9 cellular contexts compared by ENCODE assay signal in the genomic region with DNA sequence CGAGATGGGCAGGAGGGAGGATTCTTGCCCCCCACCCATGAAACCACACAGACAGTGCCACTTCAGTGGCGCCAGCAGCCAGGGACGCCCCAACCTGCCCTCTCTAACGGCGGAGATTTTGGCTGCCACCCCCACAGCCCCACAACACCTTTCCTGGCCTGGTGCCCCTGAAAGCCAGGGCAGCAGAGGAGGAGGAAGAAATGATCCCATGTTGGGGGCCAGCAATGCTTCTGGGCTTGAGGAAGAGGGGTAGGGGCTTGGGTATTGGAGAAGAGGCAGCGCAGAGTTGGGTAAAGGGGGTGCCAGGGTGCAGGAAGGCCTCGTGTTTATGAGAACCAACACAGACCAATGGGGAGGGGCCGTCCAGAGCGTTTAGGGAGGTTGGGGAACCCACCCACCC. TPM values are rescaled to one million over a fixed set of nuclear protein-coding genes. Genes with fewer than 3 reads are reported as not detected.
DNase-seq lines count a peak whose midpoint lies in the region; ATAC-seq and TF ChIP-seq lines count a peak whose summit lies in the region.
"Had no signal": no experiment of that assay in that cellular context is flagged by ENCODE, and none has a peak within 500 bp of the region (broad histone marks: within the 10 kb centered on the region; RNA-seq: fewer than 3 reads in every experiment).

No MANE protein-coding gene starts in this region.

- TF ChIP-seq EP300 in esophagus muscularis mucosa (IDR thresholded peaks at IDR 0.05), result no peak

- 66% methylated on average over 9 of the region's 9 CpGs for WGBS in esophagus muscularis mucosa

- no peaks in the 10 kb centered on the region for H3K9me3 ChIP-seq in esophagus muscularis mucosa

- H3K27ac ChIP-seq in RWPE1 (peak overlapping the region; percentile 100), esophagus muscularis mucosa (replicated peaks in 1 of 4) (peak overlapping the region; percentile 86 to 93 (median 89))

- H3K27me3 ChIP-seq in esophagus muscularis mucosa, result no peaks in the 10 kb centered on the region

- no peak for TF ChIP-seq POLR2A in esophagus muscularis mucosa (IDR thresholded peaks at IDR 0.05; ENCODE audit: low read depth)

- CTCF ChIA-PET in RWPE1 (lab: Yijun Ruan, JAX), result no interaction called here

- ATAC-seq in HG03175 (IDR thresholded peaks at IDR 0.05; ENCODE audit: unreplicated experiment), result no peak
- no peak for ATAC-seq in HG02588 (IDR thresholded peaks at IDR 0.05; ENCODE audit: unreplicated experiment)

- intact Hi-C loops in esophagus muscularis mucosa (cut with DNase I), result loop anchor here (10.0 kb wide), 1 partner anchor 233 kb away; no protein-coding TSS in a partner anchor

- DNase-seq in GM12864 (ENCODE audit: low read depth) (no peak), RWPE1 (ENCODE audit: low spot score) (no peak), esophagus muscularis mucosa (ENCODE audit: extremely low spot score) (no peak), skeletal muscle cell (ENCODE audit: low read depth) (no peak), mucosa of gallbladder (ENCODE audit: low spot score) (no peak), iPS-NIHi11 (ENCODE audit: low spot score) (no peak)
- DNase-seq: NCI-H69 had no signal

- TF ChIP-seq CTCF in GM12864 (IDR thresholded peaks at IDR 0.05; ENCODE audit: low read depth, low read length, missing control alignments) (no peak), RWPE1 (conservative IDR thresholded peaks at IDR 0.05; ENCODE audit: low read depth) (no peak), esophagus muscularis mucosa (IDR thresholded peaks at IDR 0.05) (no peak)

- peaks cover 0 to 7% (median 0%) of the 10 kb centered on the region in 4 donors for H3K36me3 ChIP-seq in esophagus muscularis mucosa

- H3K4me3 ChIP-seq in GM12864 (ENCODE audit: low read depth, low read length) (peak overlapping the region; percentile 96), esophagus muscularis mucosa (peak overlapping the region; percentile 83 to 96 (median 88)), skeletal muscle cell (ENCODE audit: low read depth, low read length) (peak overlapping the region; percentile 91)

- peaks cover 57 to 68% (median 68%) of the 10 kb centered on the region in 4 donors for H3K4me1 ChIP-seq in esophagus muscularis mucosa

- POLR2A ChIA-PET in RWPE1 (lab: Yijun Ruan, JAX; ENCODE audit: low non-redundant PET), result no interaction called here

RNA-seq across cellular contexts. Expression of gene MLLT1, which starts 1.7 kb away (rescaled TPM):
- total RNA-seq in esophagus muscularis mucosa, result 10 to 100 TPM; 21.5 to 46.9 (median 33.4) TPM
- 67.5 TPM for total RNA-seq in mucosa of gallbladder

RNA-seq across cellular contexts. Expression of gene ACER1, which starts 55.4 kb away (rescaled TPM):
- total RNA-seq in esophagus muscularis mucosa (not detected), mucosa of gallbladder (0.14 TPM)
